In the genomic region with DNA sequence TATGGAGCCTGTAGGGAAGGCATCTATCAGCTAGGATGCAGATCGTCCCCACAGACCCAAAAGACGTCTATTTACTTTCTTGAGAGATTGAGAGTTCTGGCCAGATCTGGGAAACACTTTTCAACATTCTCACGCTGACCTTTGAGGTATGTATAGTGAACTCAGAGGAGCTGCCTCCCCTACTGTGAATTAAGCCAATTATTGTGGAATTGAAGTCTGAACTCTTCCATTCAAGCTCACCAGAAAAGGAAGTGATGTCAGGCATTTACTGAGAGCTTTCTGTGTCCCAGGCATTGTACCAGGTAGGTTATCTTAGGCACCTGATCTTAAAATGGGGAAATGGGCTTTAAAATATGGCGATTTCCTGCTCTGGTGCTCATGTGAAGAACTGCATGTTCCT, we compare ENCODE assay signal across 32 cellular contexts.
"Had no signal": no experiment of that assay in that cellular context is flagged by ENCODE, and none has a peak within 500 bp of the region (broad histone marks: within the 10 kb centered on the region; RNA-seq: fewer than 3 reads in every experiment).

No MANE protein-coding gene starts in this region.

- H3K4me3 Mint-ChIP-seq: immature natural killer cell; mesothelial cell of epicardium; naive B cell; natural killer cell; nephron progenitor cell; stimulated activated naive CD8-positive, alpha-beta T cell treated with anti-CD3 and anti-CD28 coated beads, Interleukin-15, Interleukin-2, amounts not matched to agents 100 ng/mL and 50 ng/mL, for 24 hours had no signal

- FAIRE-seq: islet of Langerhans, kidney, pancreas, urothelium cell line had no signal

- H3K4me3 ChIP-seq: left lung, lower lobe of right lung, pancreas, prostate gland, skin epidermis, suprapubic skin, thoracic aorta, tibial artery, upper lobe of right lung had no signal

- H3K27ac ChIP-seq: left lung, lower lobe of right lung, pancreas, prostate gland, skin epidermis, suprapubic skin, thoracic aorta, tibial artery, upper lobe of right lung had no signal

- H3K9me3 ChIP-seq: left lung, lower lobe of right lung, pancreas, prostate gland, thoracic aorta, tibial artery, upper lobe of right lung had no signal

- H3K36me3 Mint-ChIP-seq: immature natural killer cell, mesothelial cell of epicardium, naive B cell, natural killer cell had no signal

- H3K27me3 Mint-ChIP-seq: stimulated activated naive CD8-positive, alpha-beta T cell treated with anti-CD3 and anti-CD28 coated beads, Interleukin-15, Interleukin-2, amounts not matched to agents 100 ng/mL and 50 ng/mL, for 24 hours had no signal

- ATAC-seq: left colon, left lung, lower lobe of right lung, natural killer cell, pancreas, right cardiac atrium, sciatic nerve, upper lobe of right lung had no signal

- H3K27me3 ChIP-seq: left lung, pancreas, suprapubic skin, tibial artery, upper lobe of right lung had no signal

- H3K27ac Mint-ChIP-seq: immature natural killer cell; mesothelial cell of epicardium; naive B cell; natural killer cell; nephron progenitor cell; stimulated activated naive CD8-positive, alpha-beta T cell treated with anti-CD3 and anti-CD28 coated beads, Interleukin-15, Interleukin-2, amounts not matched to agents 100 ng/mL and 50 ng/mL, for 24 hours had no signal

- H3K36me3 ChIP-seq: left lung, lower lobe of right lung, pancreas, prostate gland, suprapubic skin, thoracic aorta, tibial artery, upper lobe of right lung had no signal

- DNase-seq: hypothalamus; immature natural killer cell; kidney; left colon; left lung; lower lobe of right lung; mammary epithelial cell; mesenchymal stem cell; naive B cell; natural killer cell; nephron progenitor cell; pancreas; posterior cingulate gyrus; retina; right cardiac atrium; stimulated activated CD4-positive, alpha-beta T cell treated with anti-CD3 and anti-CD28 coated beads, Interleukin-12 subunit alpha, Interleukin-12 subunit beta, amount 100 ng/mL, for 4 hours; stimulated activated CD4-positive, alpha-beta T cell treated with anti-CD3 and anti-CD28 coated beads, Interleukin-15, amount 100 ng/mL, for 24 hours; stimulated activated CD4-positive, alpha-beta T cell treated with anti-CD3 and anti-CD28 coated beads, Interleukin-2, amount 100 ng/mL, for 24 hours; stimulated activated CD4-positive, alpha-beta T cell treated with anti-CD3 and anti-CD28 coated beads, Interleukin-4, amount 100 ng/mL, for 1 hour; stimulated activated naive CD4-positive, alpha-beta T cell; tibial artery; trophoblast cell; upper lobe of right lung had no signal

- H3K4me1 ChIP-seq: lower lobe of right lung, pancreas, prostate gland, suprapubic skin, tibial artery, upper lobe of right lung had no signal

- H3K4me1 Mint-ChIP-seq: immature natural killer cell, naive B cell, natural killer cell had no signal

- H3K9me3 Mint-ChIP-seq: natural killer cell; nephron progenitor cell; stimulated activated naive CD8-positive, alpha-beta T cell treated with anti-CD3 and anti-CD28 coated beads, Interleukin-15, Interleukin-2, amounts not matched to agents 100 ng/mL and 50 ng/mL, for 24 hours had no signal
